ENCODE assay signal across 23 cellular contexts in the genomic region with DNA sequence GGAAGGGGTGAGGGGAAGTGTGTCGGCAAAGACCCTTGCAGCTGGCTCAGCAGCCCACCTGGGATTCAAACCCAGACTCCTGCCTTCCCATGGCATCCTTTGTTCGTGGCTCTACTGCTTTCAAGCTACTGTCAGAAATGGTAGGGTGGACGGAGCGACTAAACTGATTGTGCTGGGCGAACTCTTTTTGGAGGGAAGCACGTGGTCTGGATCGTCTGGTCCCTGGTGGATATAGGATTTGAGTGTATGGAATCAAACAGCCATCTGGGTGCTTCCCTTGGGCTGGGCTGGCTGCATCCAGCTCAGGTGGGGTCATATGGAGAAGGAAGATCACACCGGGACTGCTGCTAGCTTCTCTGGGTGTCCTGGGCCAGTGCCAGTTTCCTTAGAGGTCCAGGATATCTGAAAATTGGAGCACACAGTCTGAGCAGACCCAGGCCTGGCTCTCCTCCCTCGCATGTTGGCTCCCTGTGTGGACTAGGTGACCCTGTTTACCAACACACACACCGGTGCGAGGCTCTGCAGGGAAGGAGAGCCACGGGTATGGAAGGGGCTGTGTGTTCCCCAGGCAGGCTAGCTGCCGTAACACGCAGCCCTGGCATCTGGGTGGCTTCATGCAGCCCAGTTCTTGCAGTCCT. TPM values are rescaled to one million over a fixed set of nuclear protein-coding genes. Genes with fewer than 3 reads are reported as not detected.
A peak's percentile ranks its signal among the peaks of the same experiment; 100 is the strongest.
DNase-seq lines count a peak whose midpoint lies in the region; ATAC-seq and TF ChIP-seq lines count a peak whose summit lies in the region.
"Had no signal": no experiment of that assay in that cellular context is flagged by ENCODE, and none has a peak within 500 bp of the region (broad histone marks: within the 10 kb centered on the region; RNA-seq: fewer than 3 reads in every experiment).

No MANE protein-coding gene starts in this region.

- peaks cover 34% of the 10 kb centered on the region for H3K36me3 Mint-ChIP-seq in activated naive CD8-positive, alpha-beta T cell treated with anti-CD3 and anti-CD28 coated beads, Interleukin-2, amount 10 ng/mL, durations not matched to agents 7 days and 5 days
- H3K36me3 Mint-ChIP-seq in activated naive CD8-positive, alpha-beta T cell treated with anti-CD3 and anti-CD28 coated beads, Interleukin-2, amount 50 U/mL, for 24 hours (ENCODE audit: low read depth) = peaks cover 15% of the 10 kb centered on the region
- peaks cover 31% of the 10 kb centered on the region for H3K36me3 Mint-ChIP-seq in T-cell
- peaks cover 41 to 56% of the 10 kb centered on the region in 2 donors for H3K36me3 Mint-ChIP-seq in stimulated activated naive B cell treated with anti-CD40 and anti-IgM and Interleukin-4, amounts not matched to agents 10 μg/mL and 1 μg/mL and 100 μg/mL, for 72 hours

- DNase-seq in activated naive CD8-positive, alpha-beta T cell treated with anti-CD3 and anti-CD28 coated beads, Interleukin-2, amount 10 ng/mL, durations not matched to agents 7 days and 5 days = no peak
- no peak for DNase-seq in activated naive CD8-positive, alpha-beta T cell treated with anti-CD3 and anti-CD28 coated beads, Interleukin-2, amount 50 U/mL, for 24 hours
- no peak for DNase-seq in T-cell
- peak; percentile 72 for DNase-seq in left lobe of liver (ENCODE audit: low spot score)
- DNase-seq in stimulated activated naive B cell treated with anti-CD40 and anti-IgM and Interleukin-4, amounts not matched to agents 10 μg/mL and 1 μg/mL and 100 μg/mL, for 72 hours = no peak
- no peak for DNase-seq in HEK293T (ENCODE audit: extremely low spot score)
- no peak for DNase-seq in DMS153 treated with DMSO at 0.1 percent for 48 hours (lab: John Stamatoyannopoulos, UW; ENCODE audit: unreplicated experiment)
- DNase-seq in iPS-NIHi11 (ENCODE audit: low spot score) = no peak
- DNase-seq: activated CD4-positive, CD25-positive, alpha-beta regulatory T cell treated with anti-CD3 and anti-CD28 coated beads, Interleukin-2, amount 50 U/mL, for 72 hours; activated CD8-positive, alpha-beta memory T cell treated with anti-CD3 and anti-CD28 coated beads, Interleukin-2, amount 50 U/mL, for 48 hours; activated naive CD4-positive, alpha-beta T cell treated with anti-CD3 and anti-CD28 coated beads, Interleukin-2, amount 10 ng/mL, durations not matched to agents 7 days and 5 days; foreskin melanocyte; H7; left colon; midbrain; NCI-H1105 treated with DMSO at 0.1 percent for 48 hours; NCI-H748 treated with DMSO at 0.1 percent for 48 hours; occipital lobe; PC-3; stomach; T1000 had no signal

- CTCF ChIA-PET in T-cell (lab: Charles Lee) = no interaction called here
- CTCF ChIA-PET in HEK293T (lab: Yijun Ruan, JAX) = interaction anchor here (0.6 to 1.2 kb wide), 2 partner anchors 49 to 57 kb away, joined by 4 to 6 read pairs; no protein-coding TSS in a partner anchor

- peak overlapping the region; percentile 87 for H3K27ac Mint-ChIP-seq in activated naive CD8-positive, alpha-beta T cell treated with anti-CD3 and anti-CD28 coated beads, Interleukin-2, amount 10 ng/mL, durations not matched to agents 7 days and 5 days
- no peak overlapping the region for H3K27ac Mint-ChIP-seq in activated naive CD8-positive, alpha-beta T cell treated with anti-CD3 and anti-CD28 coated beads, Interleukin-2, amount 50 U/mL, for 24 hours
- peak overlapping the region; percentile 39 to 71 for H3K27ac Mint-ChIP-seq in T-cell
- peak overlapping the region; percentile 26 for H3K27ac Mint-ChIP-seq in stimulated activated naive B cell treated with anti-CD40 and anti-IgM and Interleukin-4, amounts not matched to agents 10 μg/mL and 1 μg/mL and 100 μg/mL, for 72 hours

- no peaks in the 10 kb centered on the region for H3K27me3 Mint-ChIP-seq in activated naive CD8-positive, alpha-beta T cell treated with anti-CD3 and anti-CD28 coated beads, Interleukin-2, amount 10 ng/mL, durations not matched to agents 7 days and 5 days
- H3K27me3 Mint-ChIP-seq in activated naive CD8-positive, alpha-beta T cell treated with anti-CD3 and anti-CD28 coated beads, Interleukin-2, amount 50 U/mL, for 24 hours = no peaks in the 10 kb centered on the region
- H3K27me3 Mint-ChIP-seq in T-cell = no peaks in the 10 kb centered on the region
- no peaks in the 10 kb centered on the region for H3K27me3 Mint-ChIP-seq in stimulated activated naive B cell treated with anti-CD40 and anti-IgM and Interleukin-4, amounts not matched to agents 10 μg/mL and 1 μg/mL and 100 μg/mL, for 72 hours
- H3K27me3 Mint-ChIP-seq: activated naive CD4-positive, alpha-beta T cell treated with anti-CD3 and anti-CD28 coated beads, Interleukin-2, amount 10 ng/mL, durations not matched to agents 7 days and 5 days had no signal

- peaks cover 59% of the 10 kb centered on the region for H3K4me1 Mint-ChIP-seq in activated naive CD8-positive, alpha-beta T cell treated with anti-CD3 and anti-CD28 coated beads, Interleukin-2, amount 10 ng/mL, durations not matched to agents 7 days and 5 days
- H3K4me1 Mint-ChIP-seq in activated naive CD8-positive, alpha-beta T cell treated with anti-CD3 and anti-CD28 coated beads, Interleukin-2, amount 50 U/mL, for 24 hours = peaks cover 69% of the 10 kb centered on the region
- H3K4me1 Mint-ChIP-seq in T-cell = peaks cover 80 to 81% (median 80%) of the 10 kb centered on the region in 3 donors
- peaks cover 74 to 97% of the 10 kb centered on the region in 2 donors for H3K4me1 Mint-ChIP-seq in stimulated activated naive B cell treated with anti-CD40 and anti-IgM and Interleukin-4, amounts not matched to agents 10 μg/mL and 1 μg/mL and 100 μg/mL, for 72 hours

- no peak overlapping the region for H3K4me3 Mint-ChIP-seq in activated naive CD8-positive, alpha-beta T cell treated with anti-CD3 and anti-CD28 coated beads, Interleukin-2, amount 10 ng/mL, durations not matched to agents 7 days and 5 days
- no peak overlapping the region for H3K4me3 Mint-ChIP-seq in activated naive CD8-positive, alpha-beta T cell treated with anti-CD3 and anti-CD28 coated beads, Interleukin-2, amount 50 U/mL, for 24 hours
- H3K4me3 Mint-ChIP-seq in T-cell = peak overlapping the region in 1 of 3 donors; percentile 73
- H3K4me3 Mint-ChIP-seq in stimulated activated naive B cell treated with anti-CD40 and anti-IgM and Interleukin-4, amounts not matched to agents 10 μg/mL and 1 μg/mL and 100 μg/mL, for 72 hours = no peak overlapping the region

- POLR2A ChIA-PET in activated naive CD8-positive, alpha-beta T cell treated with anti-CD3 and anti-CD28 coated beads, Interleukin-2, amount 10 ng/mL, durations not matched to agents 7 days and 5 days (lab: Charles Lee) = interaction anchor here (1.4 kb wide), 1 partner anchor 17 kb away, joined by 6 read pairs; no protein-coding TSS in a partner anchor
- POLR2A ChIA-PET in T-cell (lab: Charles Lee) (interaction anchor here in 1 of 2 donors (0.5 to 0.9 kb wide), 2 partner anchors 12 to 27 kb away, joined by 3 to 9 read pairs; no protein-coding TSS in a partner anchor), HEK293T (lab: Yijun Ruan, JAX) (no interaction called here)

- no peak for ATAC-seq in activated naive CD8-positive, alpha-beta T cell treated with anti-CD3 and anti-CD28 coated beads, Interleukin-2, amount 10 ng/mL, durations not matched to agents 7 days and 5 days (ENCODE audit: low read depth)
- no peak for ATAC-seq in activated naive CD8-positive, alpha-beta T cell treated with anti-CD3 and anti-CD28 coated beads, Interleukin-2, amount 50 U/mL, for 24 hours
- ATAC-seq in T-cell (replicated peaks in 1 of 4) (no peak), left lobe of liver (peak; percentile 46)
- ATAC-seq in stimulated activated naive B cell treated with anti-CD40 and anti-IgM and Interleukin-4, amounts not matched to agents 10 μg/mL and 1 μg/mL and 100 μg/mL, for 72 hours (replicated peaks) = no peak
- ATAC-seq: body of pancreas, left colon, PC-3, sciatic nerve had no signal

- H3K9me3 Mint-ChIP-seq in activated naive CD8-positive, alpha-beta T cell treated with anti-CD3 and anti-CD28 coated beads, Interleukin-2, amount 10 ng/mL, durations not matched to agents 7 days and 5 days = no peaks in the 10 kb centered on the region
- H3K9me3 Mint-ChIP-seq in activated naive CD8-positive, alpha-beta T cell treated with anti-CD3 and anti-CD28 coated beads, Interleukin-2, amount 50 U/mL, for 24 hours = peaks cover 11% of the 10 kb centered on the region
- H3K9me3 Mint-ChIP-seq in T-cell = peaks cover 3 to 10% (median 4%) of the 10 kb centered on the region in 3 donors
- H3K9me3 Mint-ChIP-seq in stimulated activated naive B cell treated with anti-CD40 and anti-IgM and Interleukin-4, amounts not matched to agents 10 μg/mL and 1 μg/mL and 100 μg/mL, for 72 hours = peaks cover 6 to 15% of the 10 kb centered on the region in 2 donors

TF ChIP-seq in HEK293T, 16 proteins besides CTCF, POLR2A, EP300 and RAD21:
- TF ChIP-seq BHLHE40 (IDR thresholded peaks at IDR 0.05; ENCODE audit: borderline replicate concordance) (no peak), TARDBP (IDR thresholded peaks at IDR 0.05) (no peak), SUZ12 (IDR thresholded peaks at IDR 0.05) (no peak), ARNT (IDR thresholded peaks at IDR 0.05) (no peak), HDGF (IDR thresholded peaks at IDR 0.05; ENCODE audit: borderline replicate concordance) (no peak), SP1 (IDR thresholded peaks at IDR 0.05) (no peak), ZNF384 (IDR thresholded peaks at IDR 0.05) (no peak), NFRKB (IDR thresholded peaks at IDR 0.05) (no peak), L3MBTL2 (conservative IDR thresholded peaks at IDR 0.05) (no peak), CTBP1 (IDR thresholded peaks at IDR 0.05; ENCODE audit: borderline replicate concordance) (no peak), LEF1 (IDR thresholded peaks at IDR 0.05; ENCODE audit: borderline replicate concordance) (no peak), FOXA1 (IDR thresholded peaks at IDR 0.05) (no peak), FOXK2 (IDR thresholded peaks at IDR 0.05) (no peak), FOXM1 (IDR thresholded peaks at IDR 0.05; ENCODE audit: borderline replicate concordance) (no peak), ELF4 (IDR thresholded peaks at IDR 0.05) (no peak)
- TF ChIP-seq, protein P1, sequence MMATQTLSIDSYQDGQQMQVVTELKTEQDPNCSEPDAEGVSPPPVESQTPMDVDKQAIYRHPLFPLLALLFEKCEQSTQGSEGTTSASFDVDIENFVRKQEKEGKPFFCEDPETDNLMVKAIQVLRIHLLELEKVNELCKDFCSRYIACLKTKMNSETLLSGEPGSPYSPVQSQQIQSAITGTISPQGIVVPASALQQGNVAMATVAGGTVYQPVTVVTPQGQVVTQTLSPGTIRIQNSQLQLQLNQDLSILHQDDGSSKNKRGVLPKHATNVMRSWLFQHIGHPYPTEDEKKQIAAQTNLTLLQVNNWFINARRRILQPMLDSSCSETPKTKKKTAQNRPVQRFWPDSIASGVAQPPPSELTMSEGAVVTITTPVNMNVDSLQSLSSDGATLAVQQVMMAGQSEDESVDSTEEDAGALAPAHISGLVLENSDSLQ (IDR thresholded peaks at IDR 0.05) = no peak

RNA-seq across cellular contexts. Expression of gene CMIP, which starts 8.6 kb away (rescaled TPM):
- total RNA-seq in activated naive CD8-positive, alpha-beta T cell treated with anti-CD3 and anti-CD28 coated beads, Interleukin-2, amount 10 ng/mL, durations not matched to agents 7 days and 5 days = 10 to 100 TPM; 65.4 to 76.7 TPM
- total RNA-seq in T-cell (10 to 100 TPM; 39.8 to 55.9 (median 42.6) TPM), left lobe of liver (15.4 TPM)
